Comparison of ENCODE assay signal across 1 cellular context in genomic region chr10:3926675-3927525, GRCh38.
TF ChIP-seq lines count a peak whose summit lies in the region.

No MANE protein-coding gene starts in this region.

TF ChIP-seq in K562, 482 proteins besides CTCF, POLR2A, EP300 and RAD21 (continued from another document and continues in another):
- TF ChIP-seq ZNF318 (IDR thresholded peaks at IDR 0.05; ENCODE audit: borderline replicate concordance in 1 of 2, low read depth in 1 of 2): peak in 1 of 2 experiments; percentile 77; a peak in 1 of 4 replicates
- no peak for TF ChIP-seq ZNF512 (tag; IDR thresholded peaks at IDR 0.05)
- no peak for TF ChIP-seq NFIX (CRISPR knock-in tag; IDR thresholded peaks at IDR 0.05; ENCODE audit: low read depth)
- TF ChIP-seq NR2C2 (CRISPR knock-in tag; IDR thresholded peaks at IDR 0.05): no peak
- TF ChIP-seq NR2C2 (tag; IDR thresholded peaks at IDR 0.05): peak; percentile 59
- peak; percentile 98 for TF ChIP-seq CEBPB (tag; IDR thresholded peaks at IDR 0.05)
- TF ChIP-seq SOX6 (IDR thresholded peaks at IDR 0.05): peak; percentile 53; the same call in 1 of the 2 replicates
- TF ChIP-seq TBP (optimal IDR thresholded peaks at IDR 0.05; ENCODE audit: low read depth, low read length): peak; percentile 49
- peak; percentile 35; the same call in 1 of the 2 replicates for TF ChIP-seq ELF1 (tag; IDR thresholded peaks at IDR 0.05)
- 0 out of 2 replicates have a peak, but pooled peaks have one; percentile 2 for TF ChIP-seq ZNF589 (CRISPR knock-in tag; IDR thresholded peaks at IDR 0.05; ENCODE audit: low read depth)
- TF ChIP-seq, protein P1, sequence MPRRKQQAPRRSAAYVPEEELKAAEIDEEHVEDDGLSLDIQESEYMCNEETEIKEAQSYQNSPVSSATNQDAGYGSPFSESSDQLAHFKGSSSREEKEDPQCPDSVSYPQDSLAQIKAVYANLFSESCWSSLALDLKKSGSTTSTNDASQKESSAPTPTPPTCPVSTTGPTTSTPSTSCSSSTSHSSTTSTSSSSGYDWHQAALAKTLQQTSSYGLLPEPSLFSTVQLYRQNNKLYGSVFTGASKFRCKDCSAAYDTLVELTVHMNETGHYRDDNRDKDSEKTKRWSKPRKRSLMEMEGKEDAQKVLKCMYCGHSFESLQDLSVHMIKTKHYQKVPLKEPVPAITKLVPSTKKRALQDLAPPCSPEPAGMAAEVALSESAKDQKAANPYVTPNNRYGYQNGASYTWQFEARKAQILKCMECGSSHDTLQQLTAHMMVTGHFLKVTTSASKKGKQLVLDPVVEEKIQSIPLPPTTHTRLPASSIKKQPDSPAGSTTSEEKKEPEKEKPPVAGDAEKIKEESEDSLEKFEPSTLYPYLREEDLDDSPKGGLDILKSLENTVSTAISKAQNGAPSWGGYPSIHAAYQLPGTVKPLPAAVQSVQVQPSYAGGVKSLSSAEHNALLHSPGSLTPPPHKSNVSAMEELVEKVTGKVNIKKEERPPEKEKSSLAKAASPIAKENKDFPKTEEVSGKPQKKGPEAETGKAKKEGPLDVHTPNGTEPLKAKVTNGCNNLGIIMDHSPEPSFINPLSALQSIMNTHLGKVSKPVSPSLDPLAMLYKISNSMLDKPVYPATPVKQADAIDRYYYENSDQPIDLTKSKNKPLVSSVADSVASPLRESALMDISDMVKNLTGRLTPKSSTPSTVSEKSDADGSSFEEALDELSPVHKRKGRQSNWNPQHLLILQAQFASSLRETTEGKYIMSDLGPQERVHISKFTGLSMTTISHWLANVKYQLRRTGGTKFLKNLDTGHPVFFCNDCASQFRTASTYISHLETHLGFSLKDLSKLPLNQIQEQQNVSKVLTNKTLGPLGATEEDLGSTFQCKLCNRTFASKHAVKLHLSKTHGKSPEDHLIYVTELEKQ (CRISPR knock-in tag; IDR thresholded peaks at IDR 0.05): no peak
- TF ChIP-seq FOSL1 (tag; conservative IDR thresholded peaks at IDR 0.05): peak; percentile 75
- TF ChIP-seq FOXM1 (IDR thresholded peaks at IDR 0.05; ENCODE audit: low read depth): peak; percentile 71
- no peak for TF ChIP-seq FOXM1 (CRISPR knock-in tag; IDR thresholded peaks at IDR 0.05; ENCODE audit: low read depth)
- TF ChIP-seq FOXP1 (CRISPR knock-in tag; IDR thresholded peaks at IDR 0.05): no peak
- no peak for TF ChIP-seq ARID4B (CRISPR knock-in tag; IDR thresholded peaks at IDR 0.05)
- TF ChIP-seq SRSF9 (IDR thresholded peaks at IDR 0.05; ENCODE audit: borderline replicate concordance, low read depth, low read length): no peak
- peak; percentile 53; the same call in 1 of the 2 replicates for TF ChIP-seq POLR2H (tag; IDR thresholded peaks at IDR 0.05; ENCODE audit: low read depth)
- TF ChIP-seq BDP1 (IDR thresholded peaks at IDR 0.05; ENCODE audit: insufficient read depth, insufficient read length): no peak
- TF ChIP-seq JUND (IDR thresholded peaks at IDR 0.05; ENCODE audit: borderline replicate concordance, low read depth, low read length): peak; percentile 80
- TF ChIP-seq JUND (tag; IDR thresholded peaks at IDR 0.05; ENCODE audit: borderline replicate concordance, low read depth, low read length): peak; percentile 68; the same call in 1 of the 3 replicates
- TF ChIP-seq ZNF778 (CRISPR knock-in tag; IDR thresholded peaks at IDR 0.05): no peak
- TF ChIP-seq ARNT (IDR thresholded peaks at IDR 0.05): peak; percentile 61 to 86; a peak in 3 of 4 replicates
- peak; percentile 90 for TF ChIP-seq MTA2 (IDR thresholded peaks at IDR 0.05; ENCODE audit: low read depth)
- peak; percentile 77 for TF ChIP-seq ZEB2 (IDR thresholded peaks at IDR 0.05)
- TF ChIP-seq ZNF584 (CRISPR knock-in tag; IDR thresholded peaks at IDR 0.05; ENCODE audit: low read depth): peak; percentile 66; the same call in 1 of the 2 replicates
- no peak for TF ChIP-seq ZNF449 (CRISPR knock-in tag; IDR thresholded peaks at IDR 0.05)
- 0 out of 2 replicates have a peak, but pooled peaks have one; percentile 34 for TF ChIP-seq NCOA6 (IDR thresholded peaks at IDR 0.05)
- peak; percentile 50; the same call in 1 of the 2 replicates for TF ChIP-seq BCOR (IDR thresholded peaks at IDR 0.05)
- TF ChIP-seq YY1 (IDR thresholded peaks at IDR 0.05; ENCODE audit: borderline replicate concordance in 1 of 3, control insufficient read depth in 1 of 3, extremely low read depth in 1 of 3, insufficient read depth in 3 of 3, insufficient read length in 1 of 3, insufficient replicate concordance in 2 of 3, low read depth in 1 of 3, low read length in 2 of 3): peak in 1 of 3 experiments; percentile 33
- TF ChIP-seq, protein P2, sequence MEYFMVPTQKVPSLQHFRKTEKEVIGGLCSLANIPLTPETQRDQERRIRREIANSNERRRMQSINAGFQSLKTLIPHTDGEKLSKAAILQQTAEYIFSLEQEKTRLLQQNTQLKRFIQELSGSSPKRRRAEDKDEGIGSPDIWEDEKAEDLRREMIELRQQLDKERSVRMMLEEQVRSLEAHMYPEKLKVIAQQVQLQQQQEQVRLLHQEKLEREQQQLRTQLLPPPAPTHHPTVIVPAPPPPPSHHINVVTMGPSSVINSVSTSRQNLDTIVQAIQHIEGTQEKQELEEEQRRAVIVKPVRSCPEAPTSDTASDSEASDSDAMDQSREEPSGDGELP (CRISPR knock-in tag; IDR thresholded peaks at IDR 0.05; ENCODE audit: borderline replicate concordance): 0 out of 2 replicates have a peak, but pooled peaks have one; percentile 22
- TF ChIP-seq JUNB (CRISPR knock-in tag; conservative IDR thresholded peaks at IDR 0.05): no peak
- no peak for TF ChIP-seq ATF1 (CRISPR knock-in tag; IDR thresholded peaks at IDR 0.05)
- peak; percentile 62 for TF ChIP-seq ATF1 (tag; IDR thresholded peaks at IDR 0.05)
- no peak for TF ChIP-seq ZNF282 (CRISPR knock-in tag; IDR thresholded peaks at IDR 0.05)
- peak; percentile 70; the same call in 1 of the 2 replicates for TF ChIP-seq ATF4 (CRISPR knock-in tag; IDR thresholded peaks at IDR 0.05)
- TF ChIP-seq RB1 (IDR thresholded peaks at IDR 0.05; ENCODE audit: low read depth): no peak
- TF ChIP-seq BHLHE40 (IDR thresholded peaks at IDR 0.05; ENCODE audit: low read length): peak; percentile 46; the same call in 1 of the 2 replicates
